Comparison of ENCODE assay signal across 8 cellular contexts in the genomic region with DNA sequence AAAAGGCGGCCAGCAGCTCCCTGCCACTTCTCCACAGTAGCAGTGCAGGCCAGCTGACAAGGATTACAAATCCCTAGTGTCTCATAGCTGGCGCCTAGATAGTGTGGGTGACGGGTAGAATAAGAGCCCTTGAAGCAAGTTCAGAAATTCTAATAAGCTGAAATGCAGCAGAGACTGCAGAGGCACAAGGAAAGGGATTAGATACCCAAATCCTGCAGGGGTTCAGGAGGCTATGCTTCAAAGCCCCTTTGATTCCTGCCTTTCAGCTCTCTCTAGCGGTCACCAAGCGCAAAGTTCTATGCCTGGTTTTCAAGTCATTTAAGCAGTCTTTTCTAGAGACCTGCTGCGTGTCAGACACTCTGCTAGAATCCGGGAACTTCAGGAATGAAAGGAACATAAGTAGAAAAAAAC.
DNase-seq lines count a peak whose midpoint lies in the region; ATAC-seq lines count a peak whose summit lies in the region.

No MANE protein-coding gene starts in this region.

- H3K9ac ChIP-seq in ES-I3 (ENCODE audit: low read depth, low read length) = peak overlapping the region; percentile 48; the same call in 1 of the 2 replicates
- peak overlapping the region; percentile 21 for H3K9ac ChIP-seq in NT2/D1 (ENCODE audit: insufficient read length, low read depth)

- H3K4me1 Mint-ChIP-seq in central memory CD8-positive, alpha-beta T cell = peaks cover 20% of the 10 kb centered on the region
- H3K4me1 Mint-ChIP-seq in stimulated activated effector memory CD8-positive, alpha-beta T cell treated with anti-CD3 and anti-CD28 coated beads, Interleukin-12 subunit alpha, Interleukin-12 subunit beta, amount 100 ng/mL, for 72 hours = peaks cover 29% of the 10 kb centered on the region

- H3K4me1 ChIP-seq in ES-I3 (ENCODE audit: insufficient read depth, low read length) (peaks cover 5% of the 10 kb centered on the region; the same call in 1 of the 2 replicates), NT2/D1 (ENCODE audit: insufficient read depth, insufficient read length) (peaks cover 5% of the 10 kb centered on the region)

- H3K9me3 Mint-ChIP-seq in central memory CD8-positive, alpha-beta T cell = no peaks in the 10 kb centered on the region
- no peaks in the 10 kb centered on the region for H3K9me3 Mint-ChIP-seq in stimulated activated effector memory CD8-positive, alpha-beta T cell treated with anti-CD3 and anti-CD28 coated beads, Interleukin-12 subunit alpha, Interleukin-12 subunit beta, amount 100 ng/mL, for 72 hours

- H3K27me3 Mint-ChIP-seq in central memory CD8-positive, alpha-beta T cell = no peaks in the 10 kb centered on the region

- peaks cover 4% of the 10 kb centered on the region for H3K27me3 ChIP-seq in NT2/D1 (ENCODE audit: insufficient read depth, insufficient read length)

- H3K4me3 ChIP-seq in NT2/D1 (ENCODE audit: insufficient read length, low read depth) = peak overlapping the region; percentile 50

- no peaks in the 10 kb centered on the region for H3K36me3 ChIP-seq in ES-I3 (ENCODE audit: insufficient read depth, low read length)
- H3K36me3 ChIP-seq in NT2/D1 (ENCODE audit: insufficient read depth, insufficient read length, low read length) = peaks cover 13% of the 10 kb centered on the region

- DNase-seq in NT2/D1 (ENCODE audit: low read depth, low spot score) = peak; percentile 57
- DNase-seq in central memory CD8-positive, alpha-beta T cell (ENCODE audit: low spot score in 2 of 2) = no peak
- DNase-seq in iris pigment epithelial cell (ENCODE audit: low read depth) = peak; percentile 66
- no peak for DNase-seq in stimulated activated effector memory CD8-positive, alpha-beta T cell treated with anti-CD3 and anti-CD28 coated beads, Interleukin-12 subunit alpha, Interleukin-12 subunit beta, amount 100 ng/mL, for 72 hours (ENCODE audit: low spot score in 2 of 2)
- DNase-seq in NCI-H1048 (lab: John Stamatoyannopoulos, UW) = no peak

- H3K4me3 Mint-ChIP-seq in central memory CD8-positive, alpha-beta T cell = peak overlapping the region; percentile 82
- H3K4me3 Mint-ChIP-seq in stimulated activated effector memory CD8-positive, alpha-beta T cell treated with anti-CD3 and anti-CD28 coated beads, Interleukin-12 subunit alpha, Interleukin-12 subunit beta, amount 100 ng/mL, for 72 hours = peak overlapping the region; percentile 72

- peak; percentile 23 for ATAC-seq in HG02763 (IDR thresholded peaks at IDR 0.05; ENCODE audit: unreplicated experiment)
- no peak for ATAC-seq in central memory CD8-positive, alpha-beta T cell (replicated peaks; ENCODE audit: extremely low read depth, poor library complexity, severe bottlenecking)
- no peak for ATAC-seq in stimulated activated effector memory CD8-positive, alpha-beta T cell treated with anti-CD3 and anti-CD28 coated beads, Interleukin-12 subunit alpha, Interleukin-12 subunit beta, amount 100 ng/mL, for 72 hours
- no peak for ATAC-seq in activated CD4-positive, CD25-positive, alpha-beta regulatory T cell treated with anti-CD3 and anti-CD28 coated beads, Interleukin-2, amount 50 U/mL, for 24 hours

- no peaks in the 10 kb centered on the region for H3K36me3 Mint-ChIP-seq in central memory CD8-positive, alpha-beta T cell (ENCODE audit: insufficient read depth)
- no peaks in the 10 kb centered on the region for H3K36me3 Mint-ChIP-seq in stimulated activated effector memory CD8-positive, alpha-beta T cell treated with anti-CD3 and anti-CD28 coated beads, Interleukin-12 subunit alpha, Interleukin-12 subunit beta, amount 100 ng/mL, for 72 hours

- peak overlapping the region; percentile 64 for H3K27ac Mint-ChIP-seq in central memory CD8-positive, alpha-beta T cell (ENCODE audit: low read depth)
- H3K27ac Mint-ChIP-seq in stimulated activated effector memory CD8-positive, alpha-beta T cell treated with anti-CD3 and anti-CD28 coated beads, Interleukin-12 subunit alpha, Interleukin-12 subunit beta, amount 100 ng/mL, for 72 hours = peak overlapping the region; percentile 82

- H3K9me3 ChIP-seq in ES-I3 (ENCODE audit: control insufficient read depth, insufficient read depth, low read length) (no peaks in the 10 kb centered on the region), NT2/D1 (ENCODE audit: insufficient read depth, low read length) (no peaks in the 10 kb centered on the region)

Comparison
In these comparisons a context has a peak if more than half of its experiments do, and no peak if none do; other contexts are left out.
1. DNase-seq: peak in NT2/D1 (single experiment) and iris pigment epithelial cell (single experiment); none in central memory CD8-positive, alpha-beta T cell (0 of 2), stimulated activated effector memory CD8-positive, alpha-beta T cell treated with anti-CD3 and anti-CD28 coated beads, Interleukin-12 subunit alpha, Interleukin-12 subunit beta, amount 100 ng/mL, for 72 hours (0 of 2) and NCI-H1048 (single experiment).